Comparison of ENCODE assay signal across 10 cellular contexts in the genomic region with DNA sequence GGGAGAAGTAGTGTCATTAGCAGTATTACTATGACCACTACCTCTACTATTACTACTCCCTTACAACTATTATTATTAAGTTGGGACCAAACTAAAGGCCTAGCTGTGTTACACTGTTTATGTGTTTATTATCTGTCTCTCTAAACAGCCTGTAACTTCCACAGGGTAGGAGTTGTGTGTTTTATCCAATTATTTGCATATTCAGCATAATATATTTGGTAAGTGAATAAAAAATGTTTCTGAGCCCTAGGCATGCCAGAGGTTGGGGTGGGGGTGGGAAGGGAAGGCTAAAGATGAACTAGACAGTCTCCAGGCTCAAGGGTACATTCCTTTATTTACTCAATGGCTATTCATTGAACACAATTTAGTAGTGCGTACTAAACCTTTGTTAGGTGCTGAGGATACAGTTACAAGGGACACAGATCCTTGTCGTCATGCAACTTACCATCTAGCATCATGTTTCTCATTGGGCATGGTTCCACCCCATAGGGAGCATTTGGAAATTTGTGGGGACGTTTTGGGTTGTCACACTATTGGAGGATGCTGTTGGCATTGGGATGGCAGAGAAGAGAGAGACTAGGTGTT.
"Had no signal": no experiment of that assay in that cellular context is flagged by ENCODE, and none has a peak within 500 bp of the region (broad histone marks: within the 10 kb centered on the region; RNA-seq: fewer than 3 reads in every experiment).

No MANE protein-coding gene starts in this region.

- H2AFZ ChIP-seq: GM23248 had no signal

- H3K27ac Mint-ChIP-seq: HFFc6, IgD-negative memory B cell had no signal

- H3K36me3 ChIP-seq: HAP-1 had no signal

- H3K4me3 Mint-ChIP-seq: HFFc6, IgD-negative memory B cell had no signal

- H3K9ac ChIP-seq: GM23248 had no signal

- ATAC-seq: HCT116 had no signal

- DNase-seq: GM23248, GOT3, H7, HFFc6, Kasumi-1, KG1 had no signal

- H3K4me1 ChIP-seq: HAP-1 had no signal

- H3K9me3 ChIP-seq: HAP-1 had no signal

- H3K4me3 ChIP-seq: GM23248, HAP-1 had no signal

- FAIRE-seq: HTR-8/SVneo had no signal

- H3K27ac ChIP-seq: GM23248 had no signal
